8 cellular contexts compared by ENCODE assay signal in genomic region chr20:653590-654426, GRCh38. TPM values are rescaled to one million over a fixed set of nuclear protein-coding genes. Genes with fewer than 3 reads are reported as not detected.
DNase-seq lines count a peak whose midpoint lies in the region; ATAC-seq and TF ChIP-seq lines count a peak whose summit lies in the region.

No MANE protein-coding gene starts in this region.

- peaks cover 30% of the 10 kb centered on the region for H3K79me2 ChIP-seq in fibroblast of lung (ENCODE audit: control insufficient read depth, insufficient read depth, low read length)

- H3K27me3 ChIP-seq in fibroblast of lung (ENCODE audit: control insufficient read depth, insufficient read depth, low read length) (no peaks in the 10 kb centered on the region), psoas muscle (ENCODE audit: insufficient read depth in 3 of 3, low read length in 2 of 3) (peaks cover 0 to 3% (median 0%) of the 10 kb centered on the region in 3 donors)

- H3K4me1 ChIP-seq in fibroblast of lung (ENCODE audit: control insufficient read depth, extremely low read depth, insufficient read depth, low read length) = peaks cover 15% of the 10 kb centered on the region
- H3K4me1 ChIP-seq in psoas muscle = peaks cover 11% of the 10 kb centered on the region

- H3K4me3 ChIP-seq in GM12865 (ENCODE audit: low read depth, low read length) = peak overlapping the region; percentile 64
- peak overlapping the region; percentile 82 for H3K4me3 ChIP-seq in SK-N-MC
- peak overlapping the region; percentile 42 to 97 (median 58) for H3K4me3 ChIP-seq in fibroblast of lung (replicated peaks in 1 of 4; ENCODE audit: control extremely low read depth in 1 of 4, insufficient read depth in 1 of 4, low read depth in 3 of 4, low read length in 4 of 4)
- H3K4me3 ChIP-seq in psoas muscle = peak overlapping the region; percentile 85

- H2AFZ ChIP-seq in fibroblast of lung (ENCODE audit: low read length) = peak overlapping the region; percentile 75

- H3K9ac ChIP-seq in SK-N-MC (ENCODE audit: insufficient read length) (peak overlapping the region; percentile 73), fibroblast of lung (ENCODE audit: insufficient read depth, low read length) (no peak overlapping the region)

- peak; percentile 9 for DNase-seq in GM12865 (ENCODE audit: low read depth)
- DNase-seq in SK-N-MC (ENCODE audit: low read depth, low spot score) = no peak
- no peak for DNase-seq in fibroblast of lung (ENCODE audit: low read depth in 2 of 2)
- no peak for DNase-seq in psoas muscle
- DNase-seq in NCI-H1105 (lab: John Stamatoyannopoulos, UW) = no peak
- no peak for DNase-seq in NCI-H69 (lab: John Stamatoyannopoulos, UW)

- H4K20me1 ChIP-seq in fibroblast of lung (ENCODE audit: control insufficient read depth, extremely low read depth, insufficient read depth, low read length) = no peaks in the 10 kb centered on the region

- ATAC-seq in psoas muscle = peak in 3 of 4 donors; percentile 10 to 24 (median 22)
- no peak for ATAC-seq in HG03045 (IDR thresholded peaks at IDR 0.05; ENCODE audit: unreplicated experiment)
- ATAC-seq in GM18498 (IDR thresholded peaks at IDR 0.05; ENCODE audit: unreplicated experiment) = no peak

- WGBS in psoas muscle, 3 donors = 6 to 22% (median 9%) methylated on average over 26 to 31 of the region's 31 CpGs

- no peak for TF ChIP-seq CTCF in GM12865 (IDR thresholded peaks at IDR 0.05; ENCODE audit: insufficient read depth, low read depth, low read length, missing control alignments)
- no peak for TF ChIP-seq CTCF in fibroblast of lung (conservative IDR thresholded peaks at IDR 0.05 in 1 of 2, IDR thresholded peaks at IDR 0.05 in 1 of 2; ENCODE audit: low read depth in 1 of 2, low read length in 2 of 2)
- no peak for TF ChIP-seq CTCF in psoas muscle (IDR thresholded peaks at IDR 0.05)

- no peak overlapping the region for H3K27ac ChIP-seq in SK-N-MC
- peak overlapping the region; percentile 93 for H3K27ac ChIP-seq in fibroblast of lung (ENCODE audit: insufficient read depth, low read length)
- H3K27ac ChIP-seq in psoas muscle = peak overlapping the region; percentile 89

- H3K36me3 ChIP-seq in SK-N-MC (ENCODE audit: insufficient read depth, low read length) (no peaks in the 10 kb centered on the region; the same call in 1 of the 2 replicates), fibroblast of lung (ENCODE audit: control insufficient read depth, insufficient read depth, low read length) (peaks cover 11% of the 10 kb centered on the region), psoas muscle (ENCODE audit: insufficient read depth in 1 of 2, low read depth in 1 of 2) (peaks cover 8 to 25% of the 10 kb centered on the region in 2 donors)

- intact Hi-C loops in psoas muscle (cut with DNase I) = loop anchor here (5.0 to 10.0 kb wide), 4 partner anchors 73 to 181 kb away; partner anchors contain the start of gene FAM110A (in 1 of the 2)

- peak overlapping the region; percentile 80 for H3K4me2 ChIP-seq in fibroblast of lung (ENCODE audit: extremely low read depth, insufficient read depth, low read length)

- H3K9me3 ChIP-seq in SK-N-MC (ENCODE audit: low read depth, low read length) = no peaks in the 10 kb centered on the region
- no peaks in the 10 kb centered on the region for H3K9me3 ChIP-seq in fibroblast of lung (ENCODE audit: control insufficient read depth, insufficient read depth, low read depth, low read length)
- no peaks in the 10 kb centered on the region for H3K9me3 ChIP-seq in psoas muscle

RNA-seq across cellular contexts. Expression of gene SRXN1, which starts 0.8 kb away (rescaled TPM):
- total RNA-seq in fibroblast of lung (58.6 and 91.2 TPM in 2 replicates), psoas muscle (100 to 1,000 TPM in 1 of 4 donors, 10 to 100 TPM in 3; 30.7 to 150 (median 57.0) TPM)
- polyA plus RNA-seq in fibroblast of lung (50.5 and 67.7 TPM in 2 replicates), psoas muscle (100 to 1,000 TPM in 2 of 3 donors, 10 to 100 TPM in 1; 37.9 to 172 (median 123) TPM)
- 39.5 and 58.3 TPM in 2 replicates for polyA plus RNA-seq in fibroblast of lung (2012)
- 26.9 and 54.6 TPM in 2 replicates for polyA minus RNA-seq in fibroblast of lung (ENCODE audit: low replicate concordance)

RNA-seq across cellular contexts. Expression of gene SCRT2, which starts 21.8 kb away (rescaled TPM):
- not detected in 2 replicates for total RNA-seq in fibroblast of lung
- not detected in 2 replicates for polyA plus RNA-seq in fibroblast of lung
- polyA plus RNA-seq in fibroblast of lung (2012) = not detected in 2 replicates
- polyA minus RNA-seq in fibroblast of lung (ENCODE audit: low replicate concordance) = not detected in 2 replicates
- not detected for total RNA-seq in psoas muscle
- not detected for polyA plus RNA-seq in psoas muscle

RNA-seq across cellular contexts. Expression of gene TCF15, which starts 43.7 kb away (rescaled TPM):
- not detected in 2 replicates for total RNA-seq in fibroblast of lung
- polyA plus RNA-seq in fibroblast of lung = not detected in 2 replicates
- not detected in 2 replicates for polyA plus RNA-seq in fibroblast of lung (2012)
- not detected in 2 replicates for polyA minus RNA-seq in fibroblast of lung (ENCODE audit: low replicate concordance)
- total RNA-seq in psoas muscle = 10 to 100 TPM in 1 of 4 donors, 1 to 10 TPM in 3; 5.1 to 10.6 (median 6.7) TPM
- polyA plus RNA-seq in psoas muscle = 1 to 10 TPM; 3.0 to 4.7 (median 3.2) TPM

Comparison
In these comparisons a context has a peak if more than half of its experiments do, and no peak if none do; other contexts are left out.
1. ATAC-seq: peak in psoas muscle (3 of 4); none in HG03045 (single experiment) and GM18498 (single experiment).
2. Peak in every context shown above with its lines, with median percentiles within 50 percentile points of each other: H3K4me3 ChIP-seq.